In genomic region chr10:31187607-31188210, GRCh38 we compare ENCODE assay signal across 16 cellular contexts.
DNase-seq lines count a peak whose midpoint lies in the region; ATAC-seq and TF ChIP-seq lines count a peak whose summit lies in the region.
"Had no signal": no experiment of that assay in that cellular context is flagged by ENCODE, and none has a peak within 500 bp of the region (broad histone marks: within the 10 kb centered on the region; RNA-seq: fewer than 3 reads in every experiment).

No MANE protein-coding gene starts in this region.

- TF ChIP-seq POLR2A in esophagus muscularis mucosa (IDR thresholded peaks at IDR 0.05; ENCODE audit: low read depth) = no peak

- H3K4me3 Mint-ChIP-seq in H9 = no peak overlapping the region
- H3K4me3 Mint-ChIP-seq: CD4-positive, alpha-beta T cell; GM23338 had no signal

- intact Hi-C loops in right cardiac atrium (cut with DNase I) = no loop called here
- intact Hi-C loops in esophagus muscularis mucosa (cut with DNase I) = no loop called here

- H3K27me3 Mint-ChIP-seq in H9 (ENCODE audit: low read depth) = peaks cover 1% of the 10 kb centered on the region; the same call in 1 of the 2 replicates
- H3K27me3 Mint-ChIP-seq: CD4-positive, alpha-beta T cell had no signal

- H4K5ac ChIP-seq in H9 (ENCODE audit: insufficient read length, low read depth, low read length) = no peak overlapping the region

- ATAC-seq in DND-41 (ENCODE audit: insufficient read depth, low read depth) = no peak
- ATAC-seq in right cardiac atrium = peak; percentile 17 to 31
- ATAC-seq: A549, GM23338, HepG2 had no signal

- 0 out of 2 replicates have a peak, but pooled peaks cover 18% of the 10 kb centered on the region for H4K20me1 ChIP-seq in DND-41 (ENCODE audit: insufficient read depth, low read length)
- no peaks in the 10 kb centered on the region for H4K20me1 ChIP-seq in H9 (ENCODE audit: control insufficient read depth, insufficient read depth, insufficient read length)
- H4K20me1 ChIP-seq in osteoblast (ENCODE audit: insufficient read depth, low read length) = no peaks in the 10 kb centered on the region

- H3K79me1 ChIP-seq in H9 (ENCODE audit: insufficient read depth, low read depth, low read length, poor library complexity, severe bottlenecking) = no peaks in the 10 kb centered on the region

- H2AFZ ChIP-seq in DND-41 (ENCODE audit: low read depth, low read length) (no peak overlapping the region), H9 (ENCODE audit: low read length) (no peak overlapping the region), osteoblast (ENCODE audit: low read length) (no peak overlapping the region)
- H2AFZ ChIP-seq: GM23338 had no signal

- no peak overlapping the region for H3K56ac ChIP-seq in H9 (ENCODE audit: insufficient read length, low read depth, low read length)

- no peak overlapping the region for H2BK15ac ChIP-seq in H9 (ENCODE audit: low read depth, low read length)

- no peak overlapping the region for H2BK5ac ChIP-seq in H9 (ENCODE audit: insufficient read length, low read length)

- no peak overlapping the region; the same call in 1 of the 2 replicates for H3K4ac ChIP-seq in H9 (ENCODE audit: low read depth, low read length)

- H3K9ac ChIP-seq in DND-41 (ENCODE audit: low read depth, low read length) = no peak overlapping the region
- H3K9ac ChIP-seq in H9 (ENCODE audit: extremely low read depth, insufficient read length, low read length) = no peak overlapping the region

- H2BK12ac ChIP-seq in H9 (ENCODE audit: insufficient read length, low read depth, low read length) = no peak overlapping the region

- no peaks in the 10 kb centered on the region for H3K23me2 ChIP-seq in H9 (ENCODE audit: insufficient read length, low read depth, low read length, poor library complexity, severe bottlenecking)

- H3K4me3 ChIP-seq in DND-41 (ENCODE audit: low read depth in 1 of 2, low read length in 2 of 2) (no peak overlapping the region), right cardiac atrium (ENCODE audit: low read length) (no peak overlapping the region), osteoblast (ENCODE audit: insufficient read depth, low read length) (no peak overlapping the region), esophagus muscularis mucosa (no peak overlapping the region), coronary artery (no peak overlapping the region)
- H3K4me3 ChIP-seq: A549, GM23338 had no signal

- no peak overlapping the region for H4K8ac ChIP-seq in H9 (replicated peaks; ENCODE audit: insufficient read length, low read depth, low read length)

- no peak overlapping the region for H3T11ph ChIP-seq in H9 (ENCODE audit: low read length)

- H3K79me2 ChIP-seq in DND-41 (ENCODE audit: insufficient read depth, low read length) (peaks cover 95% of the 10 kb centered on the region), H9 (ENCODE audit: insufficient read depth, low read length) (no peaks in the 10 kb centered on the region), osteoblast (ENCODE audit: insufficient read depth, low read length) (no peaks in the 10 kb centered on the region)

- H3K27ac ChIP-seq in DND-41 (ENCODE audit: low read length) = 0 out of 2 replicates have a peak overlapping the region, but pooled peaks have one; percentile 18
- H3K27ac ChIP-seq in H9 (ENCODE audit: insufficient read length, low read depth, low read length) = no peak overlapping the region
- no peak overlapping the region for H3K27ac ChIP-seq in right cardiac atrium (ENCODE audit: low read length)
- H3K27ac ChIP-seq in osteoblast (ENCODE audit: low read depth, low read length) = no peak overlapping the region
- no peak overlapping the region for H3K27ac ChIP-seq in esophagus muscularis mucosa (replicated peaks in 1 of 4)
- no peak overlapping the region for H3K27ac ChIP-seq in coronary artery
- H3K27ac ChIP-seq: A549, C4-2B had no signal

- peak overlapping the region; percentile 61 for H3K18ac ChIP-seq in H9 (ENCODE audit: insufficient read length, low read depth, low read length)

- H3K27me3 ChIP-seq in DND-41 (ENCODE audit: insufficient read depth, low read length, poor library complexity) = no peaks in the 10 kb centered on the region
- no peaks in the 10 kb centered on the region for H3K27me3 ChIP-seq in H9 (ENCODE audit: insufficient read depth, low read length)
- H3K27me3 ChIP-seq in right cardiac atrium (ENCODE audit: control insufficient read depth, insufficient read depth) = no peaks in the 10 kb centered on the region
- H3K27me3 ChIP-seq in osteoblast (ENCODE audit: insufficient read depth, low read length) = no peaks in the 10 kb centered on the region
- H3K27me3 ChIP-seq in esophagus muscularis mucosa = no peaks in the 10 kb centered on the region

- no peaks in the 10 kb centered on the region; a peak in 1 of 7 replicates for H3K36me3 Mint-ChIP-seq in H9 (ENCODE audit: insufficient read depth in 1 of 3, low read depth in 3 of 3)

- TF ChIP-seq CTCF in DND-41 (IDR thresholded peaks at IDR 0.05; ENCODE audit: borderline replicate concordance, extremely low read depth, low read length, poor library complexity, severe bottlenecking) (no peak), H9 (conservative IDR thresholded peaks at IDR 0.05) (no peak), osteoblast (IDR thresholded peaks at IDR 0.05; ENCODE audit: extremely low read depth, low read depth, low read length) (no peak), esophagus muscularis mucosa (IDR thresholded peaks at IDR 0.05) (no peak), coronary artery (IDR thresholded peaks at IDR 0.05) (no peak)

- H3K4me1 Mint-ChIP-seq in H9 = peaks cover 2 to 5% of the 10 kb centered on the region in 2 experiments; a peak in 3 of 4 replicates

- H4K91ac ChIP-seq in H9 (ENCODE audit: insufficient read length, low read depth, low read length) = peak overlapping the region; percentile 53

- WGBS in H9 (ENCODE audit: extremely low coverage, insufficient read length, low lambda C conversion rate) = no CpG with 5 or more reads among the region's 14 CpGs
- 86% methylated on average over 14 of the region's 14 CpGs for WGBS in right cardiac atrium
- 91% methylated on average over 14 of the region's 14 CpGs for WGBS in esophagus muscularis mucosa

- H2BK20ac ChIP-seq in H9 (ENCODE audit: low read depth, low read length, poor library complexity, severe bottlenecking) = no peak overlapping the region

- no peaks in the 10 kb centered on the region; a peak in 2 of 5 replicates for H3K9me3 Mint-ChIP-seq in H9
- H3K9me3 Mint-ChIP-seq: CD4-positive, alpha-beta T cell had no signal

- H3K4me2 ChIP-seq in DND-41 (ENCODE audit: insufficient read depth, low read length) = no peak overlapping the region
- H3K4me2 ChIP-seq in H9 (ENCODE audit: insufficient read depth, insufficient read length, low read length) = no peak overlapping the region
- H3K4me2 ChIP-seq in osteoblast (ENCODE audit: insufficient read depth, low read length) = no peak overlapping the region
- H3K4me2 ChIP-seq: A549, GM23338 had no signal

- no peak for TF ChIP-seq EP300 in esophagus muscularis mucosa (IDR thresholded peaks at IDR 0.05)

- no peak overlapping the region for H3K14ac ChIP-seq in H9 (ENCODE audit: insufficient read depth, low read length)

- no peak overlapping the region for H3K23ac ChIP-seq in H9 (ENCODE audit: insufficient read length, low read depth, low read length)

- H3K9me3 ChIP-seq in DND-41 (ENCODE audit: insufficient read depth, low read length, severe bottlenecking) (no peaks in the 10 kb centered on the region), H9 (ENCODE audit: control insufficient read depth, low read depth, low read length) (no peaks in the 10 kb centered on the region), right cardiac atrium (ENCODE audit: control insufficient read depth, low read length) (no peaks in the 10 kb centered on the region), osteoblast (ENCODE audit: low read depth, low read length) (no peaks in the 10 kb centered on the region), esophagus muscularis mucosa (no peaks in the 10 kb centered on the region)
- H3K9me3 ChIP-seq: A549, Caco-2 had no signal

- H3K36me3 ChIP-seq in DND-41 (ENCODE audit: insufficient read depth, low read length) (peaks cover 59% of the 10 kb centered on the region), osteoblast (ENCODE audit: insufficient read depth, low read length) (no peaks in the 10 kb centered on the region), esophagus muscularis mucosa (no peaks in the 10 kb centered on the region)

- H3K4me1 ChIP-seq in DND-41 (ENCODE audit: insufficient read depth, low read length) (no peaks in the 10 kb centered on the region), H9 (ENCODE audit: insufficient read depth, low read length) (no peaks in the 10 kb centered on the region; the same call in 1 of the 2 replicates), right cardiac atrium (ENCODE audit: control insufficient read depth, insufficient read depth, low read length) (no peaks in the 10 kb centered on the region), osteoblast (ENCODE audit: insufficient read depth, low read length) (peaks cover 4% of the 10 kb centered on the region), esophagus muscularis mucosa (peaks cover 10 to 13% (median 11%) of the 10 kb centered on the region in 4 donors)
- H3K4me1 ChIP-seq: A549, Caco-2 had no signal

- H3K27ac Mint-ChIP-seq in H9 = no peak overlapping the region
- H3K27ac Mint-ChIP-seq: CD4-positive, alpha-beta T cell; GM23338 had no signal

- no peak for DNase-seq in DND-41
- DNase-seq in H9 = no peak
- peak in 1 of 3 donors; percentile 36 for DNase-seq in right cardiac atrium
- peak; percentile 9 for DNase-seq in osteoblast (ENCODE audit: insufficient read length, low spot score, missing footprints)
- no peak for DNase-seq in esophagus muscularis mucosa (ENCODE audit: extremely low spot score)
- no peak for DNase-seq in coronary artery (ENCODE audit: low spot score)
- DNase-seq in H4 (ENCODE audit: low spot score) = no peak
- DNase-seq: AML-193; Caco-2; CD4-positive, alpha-beta T cell; GDM1; H7 had no signal

- no peak overlapping the region for H2AK5ac ChIP-seq in H9 (ENCODE audit: insufficient read length, low read length)

- H2BK120ac ChIP-seq in H9 (ENCODE audit: low read depth, low read length, poor library complexity, severe bottlenecking) = no peak overlapping the region
